Comparison of ENCODE assay signal across 8 cellular contexts in genomic region chr16:54090602-54091001, GRCh38.
"Had no signal": no experiment of that assay in that cellular context is flagged by ENCODE, and none has a peak within 500 bp of the region (broad histone marks: within the 10 kb centered on the region; RNA-seq: fewer than 3 reads in every experiment).

No MANE protein-coding gene starts in this region.

- ATAC-seq: GM12878 had no signal

- H3K4me3 ChIP-seq: GM12878 had no signal

- FAIRE-seq: G401.6, GM12878, GM12891, GM12892, GM18507, GM19239 had no signal

- DNase-seq: GDM1, GF-D8 had no signal
